Comparison of ENCODE assay signal across 1 cellular context in the genomic region with DNA sequence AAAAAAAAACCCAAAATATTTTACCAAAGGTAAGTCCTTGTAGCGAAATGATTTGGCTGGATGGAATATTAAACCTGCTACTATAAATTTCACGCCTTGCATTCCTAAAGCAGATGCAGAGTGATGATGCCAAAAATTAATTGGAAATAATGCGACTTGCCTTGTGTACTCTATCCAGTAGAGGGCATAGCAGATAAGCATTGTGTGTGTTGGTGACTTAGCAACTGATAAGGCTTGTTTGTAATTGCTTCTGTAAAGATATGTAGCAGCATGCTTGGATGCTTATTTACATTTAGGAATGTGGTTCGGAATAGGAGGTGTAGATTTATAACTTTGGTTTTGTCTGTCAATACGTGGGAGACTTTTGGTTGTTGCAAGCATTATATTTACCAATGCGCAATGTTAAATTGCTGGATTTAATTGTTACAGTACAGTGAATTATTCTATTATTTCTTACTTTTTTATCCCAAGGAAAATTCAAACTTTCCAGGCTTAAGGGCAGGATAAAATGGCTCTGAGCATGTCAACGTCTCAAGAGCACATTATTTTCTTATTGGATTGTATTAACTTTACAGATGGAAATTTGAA.
TF ChIP-seq lines count a peak whose summit lies in the region.

No MANE protein-coding gene starts in this region.

TF ChIP-seq in HepG2, 621 proteins besides CTCF, POLR2A, EP300 and RAD21 (continued from another document):
- TF ChIP-seq, protein P1, sequence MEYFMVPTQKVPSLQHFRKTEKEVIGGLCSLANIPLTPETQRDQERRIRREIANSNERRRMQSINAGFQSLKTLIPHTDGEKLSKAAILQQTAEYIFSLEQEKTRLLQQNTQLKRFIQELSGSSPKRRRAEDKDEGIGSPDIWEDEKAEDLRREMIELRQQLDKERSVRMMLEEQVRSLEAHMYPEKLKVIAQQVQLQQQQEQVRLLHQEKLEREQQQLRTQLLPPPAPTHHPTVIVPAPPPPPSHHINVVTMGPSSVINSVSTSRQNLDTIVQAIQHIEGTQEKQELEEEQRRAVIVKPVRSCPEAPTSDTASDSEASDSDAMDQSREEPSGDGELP (IDR thresholded peaks at IDR 0.05; ENCODE audit: borderline replicate concordance, low read depth), result no peak
- TF ChIP-seq STAG1 (CRISPR knock-in tag; IDR thresholded peaks at IDR 0.05) (peak; percentile 79), MAFK (conservative IDR thresholded peaks at IDR 0.05 in 1 of 2, IDR thresholded peaks at IDR 0.05 in 1 of 2; ENCODE audit: low read length in 2 of 2) (no peak), FOSL2 (CRISPR knock-in tag; IDR thresholded peaks at IDR 0.05) (no peak), NCOR1 (IDR thresholded peaks at IDR 0.05; ENCODE audit: borderline replicate concordance, low read length) (no peak), FOXA3 (CRISPR knock-in tag; IDR thresholded peaks at IDR 0.05) (peak; percentile 39), NR2C2 (CRISPR knock-in tag; IDR thresholded peaks at IDR 0.05; ENCODE audit: borderline replicate concordance) (no peak), MIXL1 (CRISPR knock-in tag; IDR thresholded peaks at IDR 0.05) (peak; percentile 70), GPN1 (CRISPR knock-in tag; IDR thresholded peaks at IDR 0.05; ENCODE audit: borderline replicate concordance) (no peak), NFKBIZ (CRISPR knock-in tag; IDR thresholded peaks at IDR 0.05) (no peak), ZNF20 (CRISPR knock-in tag; IDR thresholded peaks at IDR 0.05) (no peak), TGIF2 (CRISPR knock-in tag; IDR thresholded peaks at IDR 0.05) (no peak), ZSCAN21 (CRISPR knock-in tag; IDR thresholded peaks at IDR 0.05; ENCODE audit: borderline replicate concordance) (no peak), LCORL (IDR thresholded peaks at IDR 0.05) (no peak), LCORL (CRISPR knock-in tag; IDR thresholded peaks at IDR 0.05) (no peak)
- TF ChIP-seq, protein P2, sequence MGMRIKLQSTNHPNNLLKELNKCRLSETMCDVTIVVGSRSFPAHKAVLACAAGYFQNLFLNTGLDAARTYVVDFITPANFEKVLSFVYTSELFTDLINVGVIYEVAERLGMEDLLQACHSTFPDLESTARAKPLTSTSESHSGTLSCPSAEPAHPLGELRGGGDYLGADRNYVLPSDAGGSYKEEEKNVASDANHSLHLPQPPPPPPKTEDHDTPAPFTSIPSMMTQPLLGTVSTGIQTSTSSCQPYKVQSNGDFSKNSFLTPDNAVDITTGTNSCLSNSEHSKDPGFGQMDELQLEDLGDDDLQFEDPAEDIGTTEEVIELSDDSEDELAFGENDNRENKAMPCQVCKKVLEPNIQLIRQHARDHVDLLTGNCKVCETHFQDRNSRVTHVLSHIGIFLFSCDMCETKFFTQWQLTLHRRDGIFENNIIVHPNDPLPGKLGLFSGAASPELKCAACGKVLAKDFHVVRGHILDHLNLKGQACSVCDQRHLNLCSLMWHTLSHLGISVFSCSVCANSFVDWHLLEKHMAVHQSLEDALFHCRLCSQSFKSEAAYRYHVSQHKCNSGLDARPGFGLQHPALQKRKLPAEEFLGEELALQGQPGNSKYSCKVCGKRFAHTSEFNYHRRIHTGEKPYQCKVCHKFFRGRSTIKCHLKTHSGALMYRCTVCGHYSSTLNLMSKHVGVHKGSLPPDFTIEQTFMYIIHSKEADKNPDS (CRISPR knock-in tag; IDR thresholded peaks at IDR 0.05), result no peak
- TF ChIP-seq, protein P3, sequence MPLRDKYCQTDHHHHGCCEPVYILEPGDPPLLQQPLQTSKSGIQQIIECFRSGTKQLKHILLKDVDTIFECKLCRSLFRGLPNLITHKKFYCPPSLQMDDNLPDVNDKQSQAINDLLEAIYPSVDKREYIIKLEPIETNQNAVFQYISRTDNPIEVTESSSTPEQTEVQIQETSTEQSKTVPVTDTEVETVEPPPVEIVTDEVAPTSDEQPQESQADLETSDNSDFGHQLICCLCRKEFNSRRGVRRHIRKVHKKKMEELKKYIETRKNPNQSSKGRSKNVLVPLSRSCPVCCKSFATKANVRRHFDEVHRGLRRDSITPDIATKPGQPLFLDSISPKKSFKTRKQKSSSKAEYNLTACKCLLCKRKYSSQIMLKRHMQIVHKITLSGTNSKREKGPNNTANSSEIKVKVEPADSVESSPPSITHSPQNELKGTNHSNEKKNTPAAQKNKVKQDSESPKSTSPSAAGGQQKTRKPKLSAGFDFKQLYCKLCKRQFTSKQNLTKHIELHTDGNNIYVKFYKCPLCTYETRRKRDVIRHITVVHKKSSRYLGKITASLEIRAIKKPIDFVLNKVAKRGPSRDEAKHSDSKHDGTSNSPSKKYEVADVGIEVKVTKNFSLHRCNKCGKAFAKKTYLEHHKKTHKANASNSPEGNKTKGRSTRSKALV (CRISPR knock-in tag; IDR thresholded peaks at IDR 0.05), result no peak
- TF ChIP-seq, protein P4, sequence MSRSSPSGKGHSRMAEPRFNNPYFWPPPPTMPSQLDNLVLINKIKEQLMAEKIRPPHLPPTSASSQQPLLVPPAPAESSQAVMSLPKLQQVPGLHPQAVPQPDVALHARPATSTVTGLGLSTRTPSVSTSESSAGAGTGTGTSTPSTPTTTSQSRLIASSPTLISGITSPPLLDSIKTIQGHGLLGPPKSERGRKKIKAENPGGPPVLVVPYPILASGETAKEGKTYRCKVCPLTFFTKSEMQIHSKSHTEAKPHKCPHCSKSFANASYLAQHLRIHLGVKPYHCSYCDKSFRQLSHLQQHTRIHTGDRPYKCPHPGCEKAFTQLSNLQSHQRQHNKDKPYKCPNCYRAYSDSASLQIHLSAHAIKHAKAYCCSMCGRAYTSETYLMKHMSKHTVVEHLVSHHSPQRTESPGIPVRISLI (CRISPR knock-in tag; IDR thresholded peaks at IDR 0.05; ENCODE audit: borderline replicate concordance), result no peak
